In the genomic region with DNA sequence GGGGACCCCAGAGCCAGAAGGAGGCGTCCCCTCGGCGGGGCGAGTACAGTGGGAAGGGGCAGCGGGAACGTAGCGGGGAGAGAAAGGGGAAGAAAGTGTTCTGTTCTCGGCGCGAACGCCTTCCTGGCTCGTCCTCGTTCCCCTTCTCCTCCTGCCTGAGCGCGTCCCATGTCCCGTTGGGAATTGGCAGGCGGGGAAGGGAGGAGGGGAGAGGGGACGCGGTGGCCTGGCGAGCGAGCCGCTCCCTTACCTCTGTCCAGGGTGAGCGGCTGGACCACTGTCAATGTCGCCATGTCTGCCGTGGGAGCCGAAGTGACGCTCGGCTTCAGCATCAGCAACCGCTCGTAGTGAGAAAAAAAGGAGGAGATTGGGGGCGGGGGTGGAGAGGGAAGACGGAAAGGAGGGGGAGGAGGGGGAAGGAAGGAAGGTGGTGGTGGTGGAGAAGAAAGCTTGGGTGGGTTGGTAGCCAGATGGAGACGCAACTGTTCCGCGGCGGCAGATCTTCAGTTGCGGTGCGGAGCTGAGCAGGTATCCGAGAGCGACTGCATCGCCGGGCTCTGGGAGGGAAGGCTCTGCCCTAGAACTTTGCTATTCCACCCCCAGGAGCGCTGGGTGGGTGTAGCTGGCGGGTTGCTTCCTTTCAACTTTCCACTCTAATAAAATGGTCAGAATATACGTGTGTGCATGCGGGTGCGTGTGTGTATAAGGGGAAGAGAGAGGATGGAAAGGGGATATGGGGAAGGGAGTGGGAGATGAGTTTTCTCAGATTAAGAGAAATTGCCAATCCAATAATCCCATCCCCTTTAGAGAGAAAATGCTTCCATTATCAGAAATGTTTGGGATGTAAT, we compare ENCODE assay signal across 7 cellular contexts. TPM values are rescaled to one million over a fixed set of nuclear protein-coding genes. Genes with fewer than 3 reads are reported as not detected.
DNase-seq lines count a peak whose midpoint lies in the region; ATAC-seq and TF ChIP-seq lines count a peak whose summit lies in the region.

A gene with protein sequence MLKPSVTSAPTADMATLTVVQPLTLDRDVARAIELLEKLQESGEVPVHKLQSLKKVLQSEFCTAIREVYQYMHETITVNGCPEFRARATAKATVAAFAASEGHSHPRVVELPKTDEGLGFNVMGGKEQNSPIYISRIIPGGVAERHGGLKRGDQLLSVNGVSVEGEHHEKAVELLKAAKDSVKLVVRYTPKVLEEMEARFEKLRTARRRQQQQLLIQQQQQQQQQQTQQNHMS (minus strand): TSS at position 544 of the 848 bp plus-strand sequence. CDS start 212 bp downstream, at position 332.

- WGBS in lower leg skin, 2 donors = 1 to 2% methylated on average over 47 of the region's 47 CpGs

- DNase-seq in NCI-H345 (lab: John Stamatoyannopoulos, UW) (peak; percentile 73), coronary artery (ENCODE audit: low spot score) (peak; percentile 70), lower leg skin (ENCODE audit: low spot score in 2 of 2) (peak in 1 of 2 donors; percentile 85), tibial artery (peak; percentile 25 to 48), HT-29 (ENCODE audit: low spot score) (no peak)

- no peak for TF ChIP-seq POLR2A in lower leg skin (IDR thresholded peaks at IDR 0.05)

- no peaks in the 10 kb centered on the region for H3K9me3 ChIP-seq in tibial artery

- H3K36me3 ChIP-seq in tibial artery = no peaks in the 10 kb centered on the region

- H3K4me3 ChIP-seq in coronary artery = peak within 1 kb of the TSS; percentile 91
- peak within 1 kb of the TSS; percentile 42 for H3K4me3 ChIP-seq in lower leg skin (ENCODE audit: low read depth, poor library complexity, severe bottlenecking)
- H3K4me3 ChIP-seq in tibial artery = peak within 1 kb of the TSS; percentile 62 to 87

- ATAC-seq in GM18511 (IDR thresholded peaks at IDR 0.05; ENCODE audit: unreplicated experiment) (peak; percentile 12), HG02798 (IDR thresholded peaks at IDR 0.05; ENCODE audit: poor library complexity, unreplicated experiment) (peak; percentile 10)

- TF ChIP-seq CTCF in coronary artery (IDR thresholded peaks at IDR 0.05) (no peak), lower leg skin (IDR thresholded peaks at IDR 0.05) (no peak), tibial artery (IDR thresholded peaks at IDR 0.05) (no peak)

- peak within 1 kb of the TSS; percentile 51 to 65 for H3K27ac ChIP-seq in coronary artery
- peak within 1 kb of the TSS; percentile 60 to 67 for H3K27ac ChIP-seq in tibial artery

- H3K4me1 ChIP-seq in tibial artery = peaks cover 0 to 4% (median 4%) of the 10 kb centered on the region in 4 donors

- intact Hi-C loops in lower leg skin (cut with DNase I; ENCODE audit: low total_unique reads) (no loop called here), tibial artery (cut with DNase I; ENCODE audit: low total_unique reads) (no loop called here)

- no peaks in the 10 kb centered on the region for H3K27me3 ChIP-seq in tibial artery

RNA-seq across cellular contexts. Expression of the gene that starts here (rescaled TPM):
- 1 to 10 TPM in 1 of 4 donors, under 1 TPM in 3; 0.34 to 3.8 (median 0.64) TPM for total RNA-seq in lower leg skin
- total RNA-seq in HT-29 (2014; rRNA removed; shearing (Covaris generic)) = not detected in 2 replicates
